In the genomic region with DNA sequence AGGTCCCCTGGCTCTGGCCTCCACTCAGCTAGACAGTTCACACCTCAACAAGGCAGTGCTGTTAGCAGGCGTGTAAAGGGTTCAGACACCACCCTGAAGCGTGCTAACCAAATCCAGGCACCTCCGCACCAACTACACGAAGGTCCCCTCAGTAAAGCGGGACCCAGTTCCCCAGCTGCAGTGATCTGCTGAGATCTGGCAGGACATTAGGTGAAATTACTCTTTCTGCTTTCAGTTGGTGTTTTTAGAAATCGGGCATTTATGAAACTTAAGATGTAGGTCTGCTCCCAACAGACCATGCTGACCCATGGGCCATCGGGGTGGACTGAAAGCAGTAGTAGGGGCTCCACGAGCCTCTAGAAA, we compare ENCODE assay signal across 20 cellular contexts.
"Had no signal": no experiment of that assay in that cellular context is flagged by ENCODE, and none has a peak within 500 bp of the region (broad histone marks: within the 10 kb centered on the region; RNA-seq: fewer than 3 reads in every experiment).

No MANE protein-coding gene starts in this region.

- DNase-seq: effector memory CD4-positive, alpha-beta T cell; esophagus squamous epithelium; foreskin fibroblast; kidney; left cardiac atrium; left ventricle myocardium inferior; lower lobe of right lung; natural killer cell; psoas muscle; retina; sigmoid colon; stimulated activated naive CD4-positive, alpha-beta T cell treated with Interleukin-2 at 50 U/mL for 16 hours; tibial artery; upper lobe of right lung had no signal

- H3K4me3 ChIP-seq: esophagus squamous epithelium, hepatocyte, left ventricle myocardium inferior, lower lobe of right lung, psoas muscle, sigmoid colon, skin epidermis, tibial artery, upper lobe of right lung, vagina had no signal

- H3K36me3 Mint-ChIP-seq: natural killer cell had no signal

- H2AFZ ChIP-seq: hepatocyte had no signal

- H3K4me1 ChIP-seq: lower lobe of right lung, tibial artery, upper lobe of right lung had no signal

- H3K27ac Mint-ChIP-seq: memory B cell, mesothelial cell of epicardium, natural killer cell had no signal

- H3K4me3 Mint-ChIP-seq: memory B cell, mesothelial cell of epicardium, natural killer cell had no signal

- H3K27me3 Mint-ChIP-seq: memory B cell had no signal

- H3K4me1 Mint-ChIP-seq: memory B cell, mesothelial cell of epicardium, natural killer cell had no signal

- H3K4me2 ChIP-seq: hepatocyte had no signal

- H3K27me3 ChIP-seq: esophagus squamous epithelium, hepatocyte, sigmoid colon, tibial artery, upper lobe of right lung, vagina had no signal

- ATAC-seq: lower lobe of right lung, natural killer cell, psoas muscle, upper lobe of right lung had no signal

- H3K27ac ChIP-seq: epithelial cell of prostate, esophagus squamous epithelium, hepatocyte, left ventricle myocardium inferior, lower lobe of right lung, sigmoid colon, skin epidermis, tibial artery, upper lobe of right lung, vagina had no signal

- H3K9me3 ChIP-seq: esophagus squamous epithelium, left ventricle myocardium inferior, lower lobe of right lung, psoas muscle, sigmoid colon, tibial artery, upper lobe of right lung, vagina had no signal

- H3K9me3 Mint-ChIP-seq: memory B cell, mesothelial cell of epicardium, natural killer cell had no signal
